ENCODE assay signal across 18 cellular contexts in the genomic region with DNA sequence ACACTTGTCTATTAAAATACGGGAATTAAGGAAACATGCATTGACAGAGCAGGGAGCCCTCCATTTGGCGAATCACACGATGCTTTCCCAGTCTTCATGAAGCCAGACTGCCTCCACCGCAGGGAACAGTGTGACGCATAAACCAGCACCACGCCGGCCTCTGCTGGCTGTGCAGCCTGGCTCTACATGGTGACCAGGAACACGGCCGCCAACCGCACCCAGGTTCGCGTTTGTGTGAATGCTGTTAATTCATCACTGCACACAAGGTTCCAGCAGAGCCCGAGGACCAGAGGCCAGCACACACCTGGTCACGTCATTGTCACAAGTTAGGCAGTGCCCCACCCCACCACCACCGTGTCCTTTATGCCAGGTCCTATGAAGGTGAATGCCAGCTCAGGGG. TPM values are rescaled to one million over a fixed set of nuclear protein-coding genes. Genes with fewer than 3 reads are reported as not detected.
DNase-seq lines count a peak whose midpoint lies in the region; ATAC-seq and TF ChIP-seq lines count a peak whose summit lies in the region.
"Had no signal": no experiment of that assay in that cellular context is flagged by ENCODE, and none has a peak within 500 bp of the region (broad histone marks: within the 10 kb centered on the region; RNA-seq: fewer than 3 reads in every experiment).

No MANE protein-coding gene starts in this region.

- POLR2A ChIA-PET in activated CD8-positive, alpha-beta T cell treated with anti-CD3 and anti-CD28 coated beads, Interleukin-2, amount 10 ng/mL, durations not matched to agents 7 days and 5 days (lab: Charles Lee), result no interaction called here
- POLR2A ChIA-PET in activated CD8-positive, alpha-beta T cell treated with anti-CD3 and anti-CD28 coated beads for 36 hours (lab: Charles Lee), result no interaction called here
- POLR2A ChIA-PET in CD8-positive, alpha-beta T cell (lab: Charles Lee), result interaction anchor here (1.3 to 1.5 kb wide), 2 partner anchors 27 to 51 kb away, joined by 5 read pairs; a partner anchor contains a TSS
- POLR2A ChIA-PET in activated CD4-positive, alpha-beta memory T cell treated with anti-CD3 and anti-CD28 coated beads for 36 hours (lab: Charles Lee), result no interaction called here

- no peaks in the 10 kb centered on the region for H3K9me3 ChIP-seq in CD8-positive, alpha-beta T cell (ENCODE audit: low read length)
- H3K9me3 ChIP-seq in osteoblast (ENCODE audit: low read depth, low read length) (no peaks in the 10 kb centered on the region), tibial nerve (no peaks in the 10 kb centered on the region)
- H3K9me3 ChIP-seq: Caco-2 had no signal

- intact Hi-C loops in activated CD8-positive, alpha-beta T cell treated with anti-CD3 and anti-CD28 coated beads for 36 hours (cut with micrococcal nuclease), result no loop called here
- intact Hi-C loops in CD8-positive, alpha-beta T cell (cut with DNase I, micrococcal nuclease), result loop anchor here in 1 of 2 experiments (5.0 kb wide), 1 partner anchor 33 kb away; no protein-coding TSS in a partner anchor
- intact Hi-C loops in activated CD4-positive, alpha-beta memory T cell treated with anti-CD3 and anti-CD28 coated beads for 36 hours (cut with micrococcal nuclease), result no loop called here

- no peaks in the 10 kb centered on the region for H3K27me3 ChIP-seq in CD8-positive, alpha-beta T cell (ENCODE audit: insufficient read depth, low read length)
- H3K27me3 ChIP-seq in osteoblast (ENCODE audit: insufficient read depth, low read length) (no peaks in the 10 kb centered on the region), tibial nerve (no peaks in the 10 kb centered on the region)

- DNase-seq in activated CD8-positive, alpha-beta T cell treated with anti-CD3 and anti-CD28 coated beads, Interleukin-2, amount 10 ng/mL, durations not matched to agents 7 days and 5 days, result no peak
- DNase-seq in activated CD8-positive, alpha-beta T cell treated with anti-CD3 and anti-CD28 coated beads for 36 hours, result no peak
- no peak for DNase-seq in CD8-positive, alpha-beta T cell
- DNase-seq in activated CD4-positive, alpha-beta memory T cell treated with anti-CD3 and anti-CD28 coated beads for 36 hours, result no peak
- peak; percentile 72 for DNase-seq in osteoblast (ENCODE audit: insufficient read length, low spot score, missing footprints)
- DNase-seq in tibial nerve (ENCODE audit: low spot score in 2 of 2), result no peak
- no peak for DNase-seq in activated CD4-positive, CD25-positive, alpha-beta regulatory T cell treated with anti-CD3 and anti-CD28 coated beads, Interleukin-2, amount 50 U/mL, for 72 hours
- DNase-seq: Caco-2, DMS53, H9, Karpas-422, NCI-H1930, NCI-H2171 treated with DMSO at 0.1 percent for 48 hours, SHP77 had no signal

- no peak overlapping the region for H2AFZ ChIP-seq in osteoblast (ENCODE audit: low read length)

- no peak for TF ChIP-seq CTCF in activated CD8-positive, alpha-beta T cell treated with anti-CD3 and anti-CD28 coated beads for 36 hours (IDR thresholded peaks at IDR 0.05)
- no peak for TF ChIP-seq CTCF in CD8-positive, alpha-beta T cell (IDR thresholded peaks at IDR 0.05)
- TF ChIP-seq CTCF in osteoblast (IDR thresholded peaks at IDR 0.05; ENCODE audit: extremely low read depth, low read depth, low read length) (no peak), tibial nerve (IDR thresholded peaks at IDR 0.05) (no peak)

- CTCF ChIA-PET in activated CD8-positive, alpha-beta T cell treated with anti-CD3 and anti-CD28 coated beads, Interleukin-2, amount 10 ng/mL, durations not matched to agents 7 days and 5 days (lab: Charles Lee), result interaction anchor here (1.0 to 1.8 kb wide), 4 partner anchors 11 to 146 kb away, joined by 3 to 6 read pairs (median 4); a partner anchor contains a TSS
- CTCF ChIA-PET in activated CD8-positive, alpha-beta T cell treated with anti-CD3 and anti-CD28 coated beads for 36 hours (lab: Charles Lee), result no interaction called here
- CTCF ChIA-PET in CD8-positive, alpha-beta T cell (lab: Charles Lee), result no interaction called here
- CTCF ChIA-PET in activated CD4-positive, alpha-beta memory T cell treated with anti-CD3 and anti-CD28 coated beads for 36 hours (lab: Charles Lee), result no interaction called here

- H3K4me1 ChIP-seq in CD8-positive, alpha-beta T cell (ENCODE audit: insufficient read depth, low read length), result peaks cover 48% of the 10 kb centered on the region
- H3K4me1 ChIP-seq in osteoblast (ENCODE audit: insufficient read depth, low read length) (no peaks in the 10 kb centered on the region), tibial nerve (no peaks in the 10 kb centered on the region)
- H3K4me1 ChIP-seq: Caco-2 had no signal

- no peak overlapping the region for H3K4me3 Mint-ChIP-seq in activated CD8-positive, alpha-beta T cell treated with anti-CD3 and anti-CD28 coated beads, Interleukin-2, amount 10 ng/mL, durations not matched to agents 7 days and 5 days
- no peak overlapping the region for H3K4me3 Mint-ChIP-seq in activated CD8-positive, alpha-beta T cell treated with anti-CD3 and anti-CD28 coated beads for 36 hours
- H3K4me3 Mint-ChIP-seq in CD8-positive, alpha-beta T cell, result peak overlapping the region; percentile 61
- no peak overlapping the region for H3K4me3 Mint-ChIP-seq in activated CD4-positive, alpha-beta memory T cell treated with anti-CD3 and anti-CD28 coated beads for 36 hours
- H3K4me3 Mint-ChIP-seq: H9 had no signal

- H3K36me3 Mint-ChIP-seq in activated CD8-positive, alpha-beta T cell treated with anti-CD3 and anti-CD28 coated beads, Interleukin-2, amount 10 ng/mL, durations not matched to agents 7 days and 5 days (ENCODE audit: low read depth), result peaks cover 23% of the 10 kb centered on the region
- peaks cover 4% of the 10 kb centered on the region for H3K36me3 Mint-ChIP-seq in activated CD8-positive, alpha-beta T cell treated with anti-CD3 and anti-CD28 coated beads for 36 hours (ENCODE audit: low read depth)
- peaks cover 29% of the 10 kb centered on the region for H3K36me3 Mint-ChIP-seq in CD8-positive, alpha-beta T cell
- H3K36me3 Mint-ChIP-seq in activated CD4-positive, alpha-beta memory T cell treated with anti-CD3 and anti-CD28 coated beads for 36 hours, result peaks cover 10% of the 10 kb centered on the region

- H3K4me3 ChIP-seq in CD8-positive, alpha-beta T cell (ENCODE audit: low read depth, low read length), result no peak overlapping the region
- no peak overlapping the region for H3K4me3 ChIP-seq in osteoblast (ENCODE audit: insufficient read depth, low read length)
- no peak overlapping the region for H3K4me3 ChIP-seq in tibial nerve

- H3K36me3 ChIP-seq in CD8-positive, alpha-beta T cell (ENCODE audit: insufficient read depth, low read length), result peaks cover 2% of the 10 kb centered on the region
- H3K36me3 ChIP-seq in osteoblast (ENCODE audit: insufficient read depth, low read length) (peaks cover 41% of the 10 kb centered on the region), tibial nerve (peaks cover 0 to 100% (median 4%) of the 10 kb centered on the region in 3 donors)

- no peak for ATAC-seq in activated CD8-positive, alpha-beta T cell treated with anti-CD3 and anti-CD28 coated beads, Interleukin-2, amount 10 ng/mL, durations not matched to agents 7 days and 5 days
- ATAC-seq in activated CD8-positive, alpha-beta T cell treated with anti-CD3 and anti-CD28 coated beads for 36 hours, result no peak
- no peak for ATAC-seq in CD8-positive, alpha-beta T cell
- no peak for ATAC-seq in HG02870 (IDR thresholded peaks at IDR 0.05; ENCODE audit: unreplicated experiment)
- ATAC-seq: Panc1 had no signal

- peak overlapping the region; percentile 74 for H3K27ac Mint-ChIP-seq in activated CD8-positive, alpha-beta T cell treated with anti-CD3 and anti-CD28 coated beads, Interleukin-2, amount 10 ng/mL, durations not matched to agents 7 days and 5 days
- no peak overlapping the region for H3K27ac Mint-ChIP-seq in activated CD8-positive, alpha-beta T cell treated with anti-CD3 and anti-CD28 coated beads for 36 hours
- peak overlapping the region; percentile 75 for H3K27ac Mint-ChIP-seq in CD8-positive, alpha-beta T cell
- H3K27ac Mint-ChIP-seq in activated CD4-positive, alpha-beta memory T cell treated with anti-CD3 and anti-CD28 coated beads for 36 hours, result peak overlapping the region; percentile 78
- H3K27ac Mint-ChIP-seq: H9 had no signal

- WGBS in tibial nerve, 2 donors, result 90 to 93% methylated on average over 13 to 15 of the region's 15 CpGs

- H3K27me3 Mint-ChIP-seq in activated CD8-positive, alpha-beta T cell treated with anti-CD3 and anti-CD28 coated beads, Interleukin-2, amount 10 ng/mL, durations not matched to agents 7 days and 5 days (ENCODE audit: low read depth), result no peaks in the 10 kb centered on the region
- H3K27me3 Mint-ChIP-seq in activated CD8-positive, alpha-beta T cell treated with anti-CD3 and anti-CD28 coated beads for 36 hours, result no peaks in the 10 kb centered on the region
- H3K27me3 Mint-ChIP-seq in CD8-positive, alpha-beta T cell (ENCODE audit: low read depth), result no peaks in the 10 kb centered on the region
- H3K27me3 Mint-ChIP-seq in activated CD4-positive, alpha-beta memory T cell treated with anti-CD3 and anti-CD28 coated beads for 36 hours, result no peaks in the 10 kb centered on the region

- peaks cover 30% of the 10 kb centered on the region for H3K4me1 Mint-ChIP-seq in activated CD8-positive, alpha-beta T cell treated with anti-CD3 and anti-CD28 coated beads, Interleukin-2, amount 10 ng/mL, durations not matched to agents 7 days and 5 days (ENCODE audit: low read depth)
- peaks cover 34% of the 10 kb centered on the region for H3K4me1 Mint-ChIP-seq in activated CD8-positive, alpha-beta T cell treated with anti-CD3 and anti-CD28 coated beads for 36 hours (ENCODE audit: low read depth)
- H3K4me1 Mint-ChIP-seq in CD8-positive, alpha-beta T cell (ENCODE audit: low read depth), result peaks cover 35% of the 10 kb centered on the region
- peaks cover 37% of the 10 kb centered on the region for H3K4me1 Mint-ChIP-seq in activated CD4-positive, alpha-beta memory T cell treated with anti-CD3 and anti-CD28 coated beads for 36 hours (ENCODE audit: low read depth)

- H3K4me2 ChIP-seq in osteoblast (ENCODE audit: insufficient read depth, low read length), result no peak overlapping the region

- peaks cover under 1% of the 10 kb centered on the region for H4K20me1 ChIP-seq in osteoblast (ENCODE audit: insufficient read depth, low read length)

- H3K9me3 Mint-ChIP-seq in activated CD8-positive, alpha-beta T cell treated with anti-CD3 and anti-CD28 coated beads, Interleukin-2, amount 10 ng/mL, durations not matched to agents 7 days and 5 days (ENCODE audit: insufficient read depth), result no peaks in the 10 kb centered on the region
- no peaks in the 10 kb centered on the region for H3K9me3 Mint-ChIP-seq in activated CD8-positive, alpha-beta T cell treated with anti-CD3 and anti-CD28 coated beads for 36 hours
- no peaks in the 10 kb centered on the region for H3K9me3 Mint-ChIP-seq in CD8-positive, alpha-beta T cell
- H3K9me3 Mint-ChIP-seq in activated CD4-positive, alpha-beta memory T cell treated with anti-CD3 and anti-CD28 coated beads for 36 hours, result no peaks in the 10 kb centered on the region
- H3K9me3 Mint-ChIP-seq: H9 had no signal

- peak overlapping the region; percentile 54 for H3K27ac ChIP-seq in CD8-positive, alpha-beta T cell (ENCODE audit: low read depth, low read length)
- H3K27ac ChIP-seq in osteoblast (ENCODE audit: low read depth, low read length) (no peak overlapping the region), tibial nerve (no peak overlapping the region)
- H3K27ac ChIP-seq: 22Rv1 had no signal

- TF ChIP-seq EP300 in tibial nerve (IDR thresholded peaks at IDR 0.05), result no peak

- no peaks in the 10 kb centered on the region for H3K79me2 ChIP-seq in osteoblast (ENCODE audit: insufficient read depth, low read length)

- no peak for TF ChIP-seq POLR2A in tibial nerve (IDR thresholded peaks at IDR 0.05)

RNA-seq across cellular contexts. Expression of a gene that starts 26.7 kb away (rescaled TPM):
- total RNA-seq in activated CD8-positive, alpha-beta T cell treated with anti-CD3 and anti-CD28 coated beads, Interleukin-2, amount 10 ng/mL, durations not matched to agents 7 days and 5 days, result 10 to 100 TPM; 35.1 to 35.6 TPM
- total RNA-seq in activated CD8-positive, alpha-beta T cell treated with anti-CD3 and anti-CD28 coated beads for 36 hours, result 10 to 100 TPM; 12.9 to 14.3 TPM
- 1 to 10 TPM; 6.8 to 7.3 TPM for total RNA-seq in CD8-positive, alpha-beta T cell
- 10 to 100 TPM; 14.8 to 15.5 TPM for total RNA-seq in activated CD4-positive, alpha-beta memory T cell treated with anti-CD3 and anti-CD28 coated beads for 36 hours
- total RNA-seq in osteoblast (7.7 and 8.3 TPM in 2 replicates), tibial nerve (10 to 100 TPM; 46.3 to 53.7 (median 48.9) TPM)
- total RNA-seq: Caco-2, H9, NCI-H460 had no signal

RNA-seq across cellular contexts. Expression of a gene that starts 51.7 kb away (rescaled TPM):
- total RNA-seq in activated CD8-positive, alpha-beta T cell treated with anti-CD3 and anti-CD28 coated beads, Interleukin-2, amount 10 ng/mL, durations not matched to agents 7 days and 5 days, result 10 to 100 TPM; 10.3 to 15.4 TPM
- 10 to 100 TPM; 12.0 to 12.1 TPM for total RNA-seq in activated CD8-positive, alpha-beta T cell treated with anti-CD3 and anti-CD28 coated beads for 36 hours
- 1 to 10 TPM; 5.6 to 7.5 TPM for total RNA-seq in CD8-positive, alpha-beta T cell
- total RNA-seq in activated CD4-positive, alpha-beta memory T cell treated with anti-CD3 and anti-CD28 coated beads for 36 hours, result 1 to 10 TPM; 8.4 to 9.5 TPM
- 37.1 and 38.0 TPM in 2 replicates for total RNA-seq in osteoblast
- total RNA-seq in tibial nerve, result 10 to 100 TPM; 26.8 to 49.5 (median 41.6) TPM

RNA-seq across cellular contexts. Expression of a gene that starts 52.0 kb away (rescaled TPM):
- total RNA-seq in activated CD8-positive, alpha-beta T cell treated with anti-CD3 and anti-CD28 coated beads, Interleukin-2, amount 10 ng/mL, durations not matched to agents 7 days and 5 days, result 10 to 100 TPM; 23.9 to 25.2 TPM
- total RNA-seq in activated CD8-positive, alpha-beta T cell treated with anti-CD3 and anti-CD28 coated beads for 36 hours, result 10 to 100 TPM; 15.1 to 15.7 TPM
- total RNA-seq in CD8-positive, alpha-beta T cell, result 10 to 100 TPM; 13.7 to 15.4 TPM
- total RNA-seq in activated CD4-positive, alpha-beta memory T cell treated with anti-CD3 and anti-CD28 coated beads for 36 hours, result 10 to 100 TPM; 14.5 to 14.6 TPM
- total RNA-seq in osteoblast (9.7 and 11.2 TPM in 2 replicates), tibial nerve (10 to 100 TPM; 11.6 to 30.6 (median 17.8) TPM)
